ENCODE assay signal across 8 cellular contexts in the genomic region with DNA sequence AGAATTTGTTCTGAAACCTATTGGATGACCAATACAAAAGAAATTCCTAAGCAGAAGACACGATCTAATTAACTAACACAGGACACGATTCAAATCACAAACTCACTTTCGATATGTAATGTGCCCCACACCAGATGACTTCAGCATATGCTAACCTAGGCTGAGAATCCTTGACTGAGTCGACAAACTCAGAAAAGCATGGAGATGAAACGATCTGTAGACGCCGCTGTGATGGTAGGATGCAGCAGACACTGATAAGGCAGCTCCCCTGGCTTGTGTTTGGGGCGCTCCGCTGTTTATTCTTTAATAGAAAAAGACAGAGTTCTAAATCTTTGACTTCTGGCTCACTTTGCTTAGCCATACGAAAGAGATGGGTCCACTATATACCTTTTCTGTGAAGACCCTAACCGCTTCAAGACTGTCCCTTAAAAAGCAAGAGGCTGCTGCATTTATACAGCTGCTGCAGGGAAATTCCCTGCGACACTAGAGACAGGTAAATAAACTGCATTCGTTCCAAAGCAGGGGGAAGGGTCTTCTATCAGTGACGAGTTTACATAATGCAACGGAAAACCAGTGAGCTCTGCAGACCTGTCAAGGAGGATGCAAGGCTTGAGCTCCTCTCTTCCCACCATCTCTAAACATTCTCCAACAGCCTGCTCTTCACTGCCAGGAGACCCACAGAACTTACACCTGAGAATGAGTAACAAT. TPM values are rescaled to one million over a fixed set of nuclear protein-coding genes. Genes with fewer than 3 reads are reported as not detected.
DNase-seq lines count a peak whose midpoint lies in the region; ATAC-seq, FAIRE-seq and TF ChIP-seq lines count a peak whose summit lies in the region.

No MANE protein-coding gene starts in this region.

- TF ChIP-seq POLR2A in esophagus muscularis mucosa (IDR thresholded peaks at IDR 0.05; ENCODE audit: low read depth): no peak

- FAIRE-seq in pancreas (lab: Jason Lieb, UNC): no peak

- intact Hi-C loops in esophagus muscularis mucosa (cut with DNase I): loop anchor here (2.0 kb wide), 1 partner anchor 18 kb away; no protein-coding TSS in a partner anchor
- intact Hi-C loops in pancreas (cut with DNase I): no loop called here

- DNase-seq in NCI-H82 (lab: John Stamatoyannopoulos, UW) (peak; percentile 10), NCI-H82 treated with DMSO at 0.1 percent for 48 hours (lab: John Stamatoyannopoulos, UW; ENCODE audit: unreplicated experiment) (no peak), SK-MEL-5 (ENCODE audit: low read depth, low spot score) (peak; percentile 1), esophagus muscularis mucosa (ENCODE audit: extremely low spot score) (no peak), pancreas (no peak), DMS114 treated with DMSO at 0.1 percent for 48 hours (lab: John Stamatoyannopoulos, UW; ENCODE audit: unreplicated experiment) (no peak), H4 (ENCODE audit: low spot score) (no peak)

- peaks cover 24 to 51% (median 39%) of the 10 kb centered on the region in 4 donors for H3K4me1 ChIP-seq in esophagus muscularis mucosa
- peaks cover 4 to 19% (median 5%) of the 10 kb centered on the region in 3 donors for H3K4me1 ChIP-seq in pancreas

- in situ Hi-C loops in SK-MEL-5 (cut with HindIII; ENCODE audit: low pct_unique_long_range_greater_than_20kb, low sequenced_read_pairs): no loop called here

- peak in 1 of 4 donors; percentile 4 for ATAC-seq in pancreas
- no peak for ATAC-seq in HG03159 (IDR thresholded peaks at IDR 0.05; ENCODE audit: unreplicated experiment)

- H3K27ac ChIP-seq in esophagus muscularis mucosa (replicated peaks in 1 of 4) (peak overlapping the region; percentile 88 to 94 (median 92)), pancreas (peak overlapping the region; percentile 67 to 97 (median 89))

- no peak for TF ChIP-seq EP300 in esophagus muscularis mucosa (IDR thresholded peaks at IDR 0.05)

- WGBS in esophagus muscularis mucosa: 34% methylated on average over 15 of the region's 15 CpGs
- WGBS in pancreas, 2 donors: 6 to 8% methylated on average over 15 of the region's 15 CpGs

- no peaks in the 10 kb centered on the region for H3K9me3 ChIP-seq in esophagus muscularis mucosa
- no peaks in the 10 kb centered on the region for H3K9me3 ChIP-seq in pancreas

- H3K27me3 ChIP-seq in esophagus muscularis mucosa (no peaks in the 10 kb centered on the region), pancreas (no peaks in the 10 kb centered on the region)

- H3K36me3 ChIP-seq in esophagus muscularis mucosa: peaks cover 0 to 25% (median 10%) of the 10 kb centered on the region in 4 donors
- H3K36me3 ChIP-seq in pancreas: no peaks in the 10 kb centered on the region

- TF ChIP-seq CTCF in esophagus muscularis mucosa (IDR thresholded peaks at IDR 0.05) (no peak), pancreas (IDR thresholded peaks at IDR 0.05) (no peak)

- H3K4me3 ChIP-seq in esophagus muscularis mucosa (peak overlapping the region; percentile 68 to 97 (median 76)), pancreas (peak overlapping the region; percentile 43 to 83 (median 72))

RNA-seq across cellular contexts. Expression of gene CHD8, which starts 0.9 kb away (rescaled TPM):
- 27.8 and 32.6 TPM in 2 replicates for total RNA-seq in SK-MEL-5 (2014; rRNA removed; shearing (Covaris generic))
- polyA plus RNA-seq in SK-MEL-5 (2015; cell fraction: cytosol; rRNA removed): 24.6 and 27.9 TPM in 2 replicates
- 50.1 and 57.0 TPM in 2 replicates for polyA plus RNA-seq in SK-MEL-5 (2015; cell fraction: nucleus; rRNA removed)
- total RNA-seq in esophagus muscularis mucosa (10 to 100 TPM; 45.6 to 64.3 (median 55.0) TPM), pancreas (10 to 100 TPM; 21.7 to 42.4 (median 25.6) TPM)
- 10 to 100 TPM; 20.5 to 32.1 TPM for polyA plus RNA-seq in pancreas
- total RNA-seq in H4 (2014; rRNA removed; shearing (Covaris generic)): 19.5 and 26.5 TPM in 2 replicates

RNA-seq across cellular contexts. Expression of gene RAB2B, which starts 21.8 kb away (rescaled TPM):
- 15.5 and 19.9 TPM in 2 replicates for total RNA-seq in SK-MEL-5 (2014; rRNA removed; shearing (Covaris generic))
- polyA plus RNA-seq in SK-MEL-5 (2015; cell fraction: cytosol; rRNA removed): 12.5 and 14.7 TPM in 2 replicates
- polyA plus RNA-seq in SK-MEL-5 (2015; cell fraction: nucleus; rRNA removed): 32.0 and 45.7 TPM in 2 replicates
- total RNA-seq in esophagus muscularis mucosa (10 to 100 TPM; 26.2 to 41.0 (median 28.3) TPM), pancreas (10 to 100 TPM in 2 of 6 donors, 1 to 10 TPM in 4; 5.7 to 14.3 (median 8.8) TPM)
- polyA plus RNA-seq in pancreas: 10 to 100 TPM; 13.8 to 18.6 TPM
- 17.5 and 22.9 TPM in 2 replicates for total RNA-seq in H4 (2014; rRNA removed; shearing (Covaris generic))

RNA-seq across cellular contexts. Expression of gene TOX4, which starts 22.0 kb away (rescaled TPM):
- 21.2 and 23.8 TPM in 2 replicates for total RNA-seq in SK-MEL-5 (2014; rRNA removed; shearing (Covaris generic))
- polyA plus RNA-seq in SK-MEL-5 (2015; cell fraction: cytosol; rRNA removed): 40.7 and 50.9 TPM in 2 replicates
- 27.0 and 35.3 TPM in 2 replicates for polyA plus RNA-seq in SK-MEL-5 (2015; cell fraction: nucleus; rRNA removed)
- total RNA-seq in esophagus muscularis mucosa: 10 to 100 TPM; 42.6 to 81.2 (median 49.1) TPM
- total RNA-seq in pancreas: 10 to 100 TPM; 33.7 to 39.7 (median 37.6) TPM
- 10 to 100 TPM; 13.2 to 14.7 TPM for polyA plus RNA-seq in pancreas
- total RNA-seq in H4 (2014; rRNA removed; shearing (Covaris generic)): 12.7 and 14.3 TPM in 2 replicates

RNA-seq across cellular contexts. Expression of gene METTL3, which starts 56.1 kb away (rescaled TPM):
- total RNA-seq in SK-MEL-5 (2014; rRNA removed; shearing (Covaris generic)): 44.5 and 46.8 TPM in 2 replicates
- 31.4 and 32.7 TPM in 2 replicates for polyA plus RNA-seq in SK-MEL-5 (2015; cell fraction: cytosol; rRNA removed)
- 325 and 429 TPM in 2 replicates for polyA plus RNA-seq in SK-MEL-5 (2015; cell fraction: nucleus; rRNA removed)
- total RNA-seq in esophagus muscularis mucosa: 10 to 100 TPM; 40.6 to 64.4 (median 48.0) TPM
- total RNA-seq in pancreas: 10 to 100 TPM; 14.2 to 27.6 (median 18.6) TPM
- polyA plus RNA-seq in pancreas: 10 to 100 TPM; 34.2 to 45.8 TPM
- 55.3 and 56.8 TPM in 2 replicates for total RNA-seq in H4 (2014; rRNA removed; shearing (Covaris generic))

Comparison
In these comparisons a context has a peak if more than half of its experiments do, and no peak if none do; other contexts are left out.
1. DNase-seq: peak in NCI-H82 (single experiment) and SK-MEL-5 (single experiment); none in NCI-H82 treated with DMSO at 0.1 percent for 48 hours (single experiment), esophagus muscularis mucosa (single experiment), pancreas (0 of 6), DMS114 treated with DMSO at 0.1 percent for 48 hours (single experiment) and H4 (single experiment).